Comparison of ENCODE assay signal across 8 cellular contexts in the genomic region with DNA sequence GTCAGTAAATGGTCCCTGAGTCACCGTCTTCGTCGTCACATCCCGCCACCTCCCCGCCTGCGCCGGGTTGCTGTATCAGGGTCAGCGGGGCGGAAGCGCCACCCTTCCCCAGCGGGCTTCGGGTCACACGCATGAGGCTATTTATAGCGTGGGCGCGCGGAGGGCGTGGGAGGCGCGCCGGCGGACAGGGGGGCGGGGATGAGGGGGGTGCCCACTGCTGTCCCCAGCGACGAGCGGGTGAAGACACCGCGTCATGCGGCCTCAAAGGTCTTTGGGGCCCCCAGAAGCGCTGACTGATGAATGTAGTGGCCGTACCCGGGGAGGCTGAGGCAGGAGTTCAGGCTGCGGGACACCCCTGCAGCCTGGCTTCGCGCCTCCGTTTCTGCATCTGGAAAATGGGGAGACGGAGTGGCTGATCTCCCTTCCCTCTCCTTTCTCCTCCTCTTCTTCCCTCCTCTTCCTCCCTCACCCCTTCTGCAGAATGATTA. TPM values are rescaled to one million over a fixed set of nuclear protein-coding genes. Genes with fewer than 3 reads are reported as not detected.
DNase-seq lines count a peak whose midpoint lies in the region; ATAC-seq and TF ChIP-seq lines count a peak whose summit lies in the region.

No MANE protein-coding gene starts in this region.

- DNase-seq in CD1c-positive myeloid dendritic cell (ENCODE audit: extremely low spot score) (peak; percentile 86), WTC11 (ENCODE audit: low spot score) (peak; percentile 47), lower lobe of right lung (peak; percentile 83), HPDE6-E6E7 (ENCODE audit: extremely low spot score) (no peak)
- peak; percentile 14 to 38 for DNase-seq in stimulated activated CD8-positive, alpha-beta memory T cell treated with anti-CD3 and anti-CD28 coated beads, Interleukin-4, amount 100 ng/mL, for 4 hours (ENCODE audit: low read depth in 2 of 2, low spot score in 1 of 2)
- DNase-seq in effector CD4-positive, alpha-beta T cell = no peak

- H3K27me3 Mint-ChIP-seq in WTC11 (ENCODE audit: low read depth) = no peaks in the 10 kb centered on the region
- peaks cover 72% of the 10 kb centered on the region for H3K27me3 Mint-ChIP-seq in dendritic cell treated with granulocyte-macrophage colony-stimulating factor and Interleukin-4, amounts not matched to agents 40 ng/mL and 50 ng/mL, for 4 days

- peaks cover under 1% of the 10 kb centered on the region; the same call in 1 of the 2 replicates for H3K36me3 Mint-ChIP-seq in WTC11
- H3K36me3 Mint-ChIP-seq in dendritic cell treated with granulocyte-macrophage colony-stimulating factor and Interleukin-4, amounts not matched to agents 40 ng/mL and 50 ng/mL, for 4 days (ENCODE audit: low read depth) = no peaks in the 10 kb centered on the region

- CTCF ChIA-PET in WTC11 (lab: Charles Lee) = no interaction called here

- peaks cover 39% of the 10 kb centered on the region for H3K4me1 Mint-ChIP-seq in WTC11
- peaks cover 24% of the 10 kb centered on the region for H3K4me1 Mint-ChIP-seq in dendritic cell treated with granulocyte-macrophage colony-stimulating factor and Interleukin-4, amounts not matched to agents 40 ng/mL and 50 ng/mL, for 4 days (ENCODE audit: low read depth)

- ATAC-seq in HG03045 (IDR thresholded peaks at IDR 0.05; ENCODE audit: unreplicated experiment) (peak; percentile 50), WTC11 (peak; percentile 49), lower lobe of right lung (peak; percentile 88 to 91)

- H3K4me3 Mint-ChIP-seq in WTC11 = peak overlapping the region; percentile 65
- H3K4me3 Mint-ChIP-seq in dendritic cell treated with granulocyte-macrophage colony-stimulating factor and Interleukin-4, amounts not matched to agents 40 ng/mL and 50 ng/mL, for 4 days = peak overlapping the region; percentile 60

- H3K36me3 ChIP-seq in lower lobe of right lung = no peaks in the 10 kb centered on the region

- POLR2A ChIA-PET in WTC11 (lab: Charles Lee) = no interaction called here

- H3K27ac ChIP-seq in lower lobe of right lung = no peak overlapping the region

- peaks cover 27% of the 10 kb centered on the region for H3K27me3 ChIP-seq in lower lobe of right lung (ENCODE audit: low read depth)

- H3K4me1 ChIP-seq in lower lobe of right lung = peaks cover 11% of the 10 kb centered on the region

- no peak for TF ChIP-seq CTCF in WTC11 (IDR thresholded peaks at IDR 0.05)
- no peak for TF ChIP-seq CTCF in lower lobe of right lung (IDR thresholded peaks at IDR 0.05)

- H3K4me3 ChIP-seq in lower lobe of right lung = peak overlapping the region; percentile 36

- H3K9me3 Mint-ChIP-seq in WTC11 = no peaks in the 10 kb centered on the region
- no peaks in the 10 kb centered on the region for H3K9me3 Mint-ChIP-seq in dendritic cell treated with granulocyte-macrophage colony-stimulating factor and Interleukin-4, amounts not matched to agents 40 ng/mL and 50 ng/mL, for 4 days

- intact Hi-C loops in dendritic cell treated with granulocyte-macrophage colony-stimulating factor and Interleukin-4, amounts not matched to agents 40 ng/mL and 50 ng/mL, for 4 days (cut with micrococcal nuclease) = no loop called here
- intact Hi-C loops in lower lobe of right lung (cut with DNase I) = no loop called here

- no peak overlapping the region for H3K27ac Mint-ChIP-seq in WTC11
- peak overlapping the region; percentile 23 for H3K27ac Mint-ChIP-seq in dendritic cell treated with granulocyte-macrophage colony-stimulating factor and Interleukin-4, amounts not matched to agents 40 ng/mL and 50 ng/mL, for 4 days

- H3K9me3 ChIP-seq in lower lobe of right lung = no peaks in the 10 kb centered on the region

TF ChIP-seq in WTC11, 78 proteins besides CTCF, POLR2A, EP300 and RAD21:
- TF ChIP-seq PRRX2 (CRISPR knock-in tag; IDR thresholded peaks at IDR 0.05) (no peak), CBFB (CRISPR knock-in tag; IDR thresholded peaks at IDR 0.05; ENCODE audit: low read depth) (no peak), ZBTB21 (CRISPR knock-in tag; IDR thresholded peaks at IDR 0.05; ENCODE audit: borderline replicate concordance) (no peak)

RNA-seq across cellular contexts. Expression of gene UNC13A, which starts 7.9 kb away (rescaled TPM):
- total RNA-seq in WTC11 (2021) (40.7 to 42.9 TPM (median 41.1 TPM) in 3 replicates), lower lobe of right lung (0.21 TPM)

RNA-seq across cellular contexts. Expression of gene MAP1S, which starts 39.0 kb away (rescaled TPM):
- total RNA-seq in WTC11 (2021) (115 to 124 TPM (median 120 TPM) in 3 replicates), lower lobe of right lung (67.1 TPM)

Comparison
In these comparisons a context has a peak if more than half of its experiments do, and no peak if none do; other contexts are left out.
1. DNase-seq: peak in CD1c-positive myeloid dendritic cell (single experiment), WTC11 (single experiment), lower lobe of right lung (single experiment) and stimulated activated CD8-positive, alpha-beta memory T cell treated with anti-CD3 and anti-CD28 coated beads, Interleukin-4, amount 100 ng/mL, for 4 hours (2 of 2); none in HPDE6-E6E7 (single experiment) and effector CD4-positive, alpha-beta T cell (single experiment).
2. RNA of gene UNC13A, which starts 7.9 kb away (total RNA-seq): 40.7 to 42.9 TPM in WTC11; 0.21 TPM in lower lobe of right lung (single experiment); every median in the first group is over 10 times any median in the second.
3. Peak in every context shown above with its lines, with median percentiles within 50 percentile points of each other: ATAC-seq.